ENCODE assay signal across 25 cellular contexts in genomic region chr4:181008164-181008563, GRCh38.
DNase-seq lines count a peak whose midpoint lies in the region; ATAC-seq, FAIRE-seq and TF ChIP-seq lines count a peak whose summit lies in the region.
"Had no signal": no experiment of that assay in that cellular context is flagged by ENCODE, and none has a peak within 500 bp of the region (broad histone marks: within the 10 kb centered on the region; RNA-seq: fewer than 3 reads in every experiment).

No MANE protein-coding gene starts in this region.

- no peak overlapping the region for H3K9ac ChIP-seq in kidney (ENCODE audit: low read length in 2 of 2)
- H3K9ac ChIP-seq: neural progenitor cell had no signal

- H3K9me3 ChIP-seq in kidney (ENCODE audit: control insufficient read depth in 1 of 2, low read length in 2 of 2), result no peaks in the 10 kb centered on the region
- H3K9me3 ChIP-seq: upper lobe of left lung had no signal

- ATAC-seq in GM19397 (IDR thresholded peaks at IDR 0.05; ENCODE audit: unreplicated experiment) (no peak), HG02798 (IDR thresholded peaks at IDR 0.05; ENCODE audit: poor library complexity, unreplicated experiment) (no peak)
- ATAC-seq: heart right ventricle, Panc1 had no signal

- H3K4me3 ChIP-seq in fibroblast of pulmonary artery (replicated peaks; ENCODE audit: low read depth, low read length), result no peak overlapping the region
- no peak overlapping the region for H3K4me3 ChIP-seq in kidney (ENCODE audit: low read length in 2 of 2)
- H3K4me3 ChIP-seq: heart right ventricle, neural progenitor cell, upper lobe of left lung had no signal

- no peak overlapping the region for H3K27ac ChIP-seq in kidney (ENCODE audit: low read depth in 2 of 2, low read length in 2 of 2)
- H3K27ac ChIP-seq: dorsolateral prefrontal cortex, heart right ventricle, neural progenitor cell, upper lobe of left lung had no signal

- intact Hi-C loops in kidney (cut with DNase I), result no loop called here

- H3K9me3 Mint-ChIP-seq in type B pancreatic cell, result peaks cover 7% of the 10 kb centered on the region

- no peak for FAIRE-seq in kidney (lab: Jason Lieb, UNC)
- FAIRE-seq: A204.1, keratinocyte had no signal

- no peaks in the 10 kb centered on the region for H3K27me3 Mint-ChIP-seq in type B pancreatic cell
- H3K27me3 Mint-ChIP-seq: CD4-positive, alpha-beta T cell; stimulated activated naive CD8-positive, alpha-beta T cell treated with anti-CD3 and anti-CD28 coated beads, Interleukin-15, Interleukin-2, amounts not matched to agents 100 ng/mL and 50 ng/mL, for 24 hours had no signal

- TF ChIP-seq CTCF in fibroblast of pulmonary artery (IDR thresholded peaks at IDR 0.05; ENCODE audit: low read length, missing control alignments) (no peak), type B pancreatic cell (conservative IDR thresholded peaks at IDR 0.05) (no peak), kidney (IDR thresholded peaks at IDR 0.05; ENCODE audit: borderline replicate concordance, extremely low read depth, insufficient read depth) (no peak)

- peaks cover 0 to 7% of the 10 kb centered on the region in 2 donors for H3K4me1 ChIP-seq in kidney (ENCODE audit: control insufficient read depth in 1 of 2, insufficient read depth in 1 of 2, low read depth in 1 of 2, low read length in 2 of 2)
- H3K4me1 ChIP-seq: heart right ventricle, upper lobe of left lung had no signal

- no peaks in the 10 kb centered on the region for H3K36me3 Mint-ChIP-seq in type B pancreatic cell

- no peaks in the 10 kb centered on the region for H3K36me3 ChIP-seq in kidney (ENCODE audit: control insufficient read depth in 1 of 2, insufficient read depth in 2 of 2, low read length in 2 of 2)
- H3K36me3 ChIP-seq: heart right ventricle, neural progenitor cell, upper lobe of left lung had no signal

- no peak overlapping the region for H3K4me3 Mint-ChIP-seq in type B pancreatic cell
- H3K4me3 Mint-ChIP-seq: CD4-positive, alpha-beta T cell; neural progenitor cell; stimulated activated naive CD8-positive, alpha-beta T cell treated with anti-CD3 and anti-CD28 coated beads, Interleukin-15, Interleukin-2, amounts not matched to agents 100 ng/mL and 50 ng/mL, for 24 hours had no signal

- H3K27ac Mint-ChIP-seq in type B pancreatic cell, result peak overlapping the region; percentile 37
- H3K27ac Mint-ChIP-seq: CD4-positive, alpha-beta T cell; neural progenitor cell; stimulated activated naive CD8-positive, alpha-beta T cell treated with anti-CD3 and anti-CD28 coated beads, Interleukin-15, Interleukin-2, amounts not matched to agents 100 ng/mL and 50 ng/mL, for 24 hours had no signal

- peaks cover 13% of the 10 kb centered on the region for H3K4me1 Mint-ChIP-seq in type B pancreatic cell (ENCODE audit: unreplicated experiment)

- peak; percentile 2 for DNase-seq in NCI-H748 (lab: John Stamatoyannopoulos, UW; ENCODE audit: unreplicated experiment)
- DNase-seq in NCI-H748 treated with DMSO at 0.1 percent for 48 hours (lab: John Stamatoyannopoulos, UW), result no peak
- peak; percentile 59 for DNase-seq in RPMI7951 (ENCODE audit: low read depth)
- DNase-seq in fibroblast of pulmonary artery (ENCODE audit: low read depth), result peak; percentile 1
- DNase-seq in type B pancreatic cell (ENCODE audit: extremely low spot score, unreplicated experiment), result no peak
- no peak for DNase-seq in kidney
- DNase-seq: activated CD4-positive, alpha-beta T cell treated with anti-CD3 and anti-CD28 coated beads, Interleukin-2, amount 50 U/mL, for 48 hours; activated naive CD4-positive, alpha-beta T cell treated with anti-CD3 and anti-CD28 coated beads, Interleukin-2, amount 50 U/mL, for 16 hours; activated T-cell treated with anti-CD3 and anti-CD28 coated beads, Interleukin-2, amount 50 U/mL, for 1 hour; CD4-positive, alpha-beta T cell; dorsolateral prefrontal cortex; erythroblast; heart right ventricle; NCI-H1105 treated with DMSO at 0.1 percent for 48 hours; NCI-H2171 treated with DMSO at 0.1 percent for 48 hours; NCI-H774; retina; upper lobe of left lung had no signal

Comparison
In these comparisons a context has a peak if more than half of its experiments do, and no peak if none do; other contexts are left out.
1. DNase-seq: peak in NCI-H748 (single experiment), RPMI7951 (single experiment) and fibroblast of pulmonary artery (single experiment); none in NCI-H748 treated with DMSO at 0.1 percent for 48 hours (single experiment), type B pancreatic cell (single experiment) and kidney (single experiment).